20 cellular contexts compared by ENCODE assay signal in genomic region chr13:40371531-40372125, GRCh38.
DNase-seq lines count a peak whose midpoint lies in the region; FAIRE-seq and TF ChIP-seq lines count a peak whose summit lies in the region.
"Had no signal": no experiment of that assay in that cellular context is flagged by ENCODE, and none has a peak within 500 bp of the region (broad histone marks: within the 10 kb centered on the region; RNA-seq: fewer than 3 reads in every experiment).

No MANE protein-coding gene starts in this region.

- no peaks in the 10 kb centered on the region for H3K36me3 Mint-ChIP-seq in neural crest cell (ENCODE audit: low read depth)
- H3K36me3 Mint-ChIP-seq: natural killer cell, WTC11 had no signal

- H3K27ac Mint-ChIP-seq in neural crest cell (ENCODE audit: unreplicated experiment) = peak overlapping the region; percentile 77
- H3K27ac Mint-ChIP-seq: stimulated activated naive B cell treated with anti-CD40 and anti-IgM and Interleukin-4, amounts not matched to agents 10 μg/mL and 1 μg/mL and 100 μg/mL, for 72 hours; WTC11 had no signal

- H3K9me3 Mint-ChIP-seq in neural crest cell = no peaks in the 10 kb centered on the region
- H3K9me3 Mint-ChIP-seq: natural killer cell, WTC11 had no signal

- H3K4me3 Mint-ChIP-seq in neural crest cell = no peak overlapping the region
- H3K4me3 Mint-ChIP-seq: natural killer cell; stimulated activated naive B cell treated with anti-CD40 and anti-IgM and Interleukin-4, amounts not matched to agents 10 μg/mL and 1 μg/mL and 100 μg/mL, for 72 hours; WTC11 had no signal

- CTCF ChIA-PET in GM10248 (lab: Yijun Ruan, JAX) = no interaction called here

- no peak for TF ChIP-seq POLR2A in GM12892 (IDR thresholded peaks at IDR 0.05; ENCODE audit: low read depth, low read length)

- no peaks in the 10 kb centered on the region for H3K27me3 Mint-ChIP-seq in neural crest cell (ENCODE audit: low read depth)
- H3K27me3 Mint-ChIP-seq: stimulated activated naive B cell treated with anti-CD40 and anti-IgM and Interleukin-4, amounts not matched to agents 10 μg/mL and 1 μg/mL and 100 μg/mL, for 72 hours had no signal

- FAIRE-seq in GM12892 (lab: Jason Lieb, UNC) = peak; percentile 44
- FAIRE-seq: G401.6 had no signal

- TF ChIP-seq CTCF in neural crest cell (conservative IDR thresholded peaks at IDR 0.05) (no peak), GM10248 (IDR thresholded peaks at IDR 0.05; ENCODE audit: control extremely low read depth, extremely low read depth, low read depth, missing control alignments) (no peak)

- DNase-seq in activated CD8-positive, alpha-beta memory T cell treated with anti-CD3 and anti-CD28 coated beads for 24 hours = peak; percentile 47
- no peak for DNase-seq in activated CD8-positive, alpha-beta memory T cell treated with anti-CD3 and anti-CD28 coated beads, Interleukin-2, amount 50 U/mL, for 4 hours
- no peak for DNase-seq in GM12892 (ENCODE audit: insufficient read length)
- peak; percentile 85 for DNase-seq in NCI-H2171 treated with DMSO at 0.1 percent for 48 hours (lab: John Stamatoyannopoulos, UW)
- no peak for DNase-seq in neural crest cell (ENCODE audit: low read depth, low spot score)
- no peak for DNase-seq in EL
- no peak for DNase-seq in GM10248 (ENCODE audit: extremely low spot score)
- DNase-seq: activated naive CD4-positive, alpha-beta T cell treated with Interleukin-2 at 50 U/mL for 16 hours; AML-193; Caco-2; cerebellar nuclear complex; effector CD4-positive, alpha-beta T cell; HCEC 1CT; natural killer cell; NCI-H146; NCI-H774; stimulated activated naive B cell treated with anti-CD40 and anti-IgM and Interleukin-4, amounts not matched to agents 10 μg/mL and 1 μg/mL and 100 μg/mL, for 72 hours; transverse colon had no signal

- POLR2A ChIA-PET in GM10248 (lab: Yijun Ruan, JAX) = no interaction called here

- peaks cover 63% of the 10 kb centered on the region for H3K4me1 Mint-ChIP-seq in neural crest cell

Comparison
In these comparisons a context has a peak if more than half of its experiments do, and no peak if none do; other contexts are left out.
1. DNase-seq: peak in activated CD8-positive, alpha-beta memory T cell treated with anti-CD3 and anti-CD28 coated beads for 24 hours (single experiment) and NCI-H2171 treated with DMSO at 0.1 percent for 48 hours (single experiment); none in activated CD8-positive, alpha-beta memory T cell treated with anti-CD3 and anti-CD28 coated beads, Interleukin-2, amount 50 U/mL, for 4 hours (single experiment), GM12892 (single experiment), neural crest cell (single experiment), EL (single experiment) and GM10248 (single experiment).